In genomic region chr10:91635401-91636400, GRCh38 we compare ENCODE assay signal across 8 cellular contexts. TPM values are rescaled to one million over a fixed set of nuclear protein-coding genes. Genes with fewer than 3 reads are reported as not detected.
DNase-seq lines count a peak whose midpoint lies in the region; ATAC-seq and TF ChIP-seq lines count a peak whose summit lies in the region.

No MANE protein-coding gene starts in this region.

- H3K27me3 Mint-ChIP-seq in stimulated activated memory B cell treated with anti-CD40 and anti-IgM and Interleukin-4, amounts not matched to agents 10 μg/mL and 1 μg/mL and 100 μg/mL, for 72 hours = peaks cover 54% of the 10 kb centered on the region

- no peak overlapping the region for H3K27ac Mint-ChIP-seq in stimulated activated memory B cell treated with anti-CD40 and anti-IgM and Interleukin-4, amounts not matched to agents 10 μg/mL and 1 μg/mL and 100 μg/mL, for 72 hours

- H3K4me3 ChIP-seq in fibroblast of villous mesenchyme (ENCODE audit: low read depth, low read length) = no peak overlapping the region

- peak; percentile 43 for ATAC-seq in HG02642 (IDR thresholded peaks at IDR 0.05; ENCODE audit: poor library complexity, unreplicated experiment)
- ATAC-seq in stimulated activated memory B cell treated with anti-CD40 and anti-IgM and Interleukin-4, amounts not matched to agents 10 μg/mL and 1 μg/mL and 100 μg/mL, for 72 hours = no peak
- ATAC-seq in GM19328 (IDR thresholded peaks at IDR 0.05; ENCODE audit: unreplicated experiment) = no peak

- peaks cover 16% of the 10 kb centered on the region for H3K4me1 Mint-ChIP-seq in stimulated activated memory B cell treated with anti-CD40 and anti-IgM and Interleukin-4, amounts not matched to agents 10 μg/mL and 1 μg/mL and 100 μg/mL, for 72 hours

- DNase-seq in DMS153 treated with DMSO at 0.1 percent for 48 hours (lab: John Stamatoyannopoulos, UW; ENCODE audit: unreplicated experiment) (peak; percentile 71), NCI-H510A treated with DMSO at 0.1 percent for 48 hours (lab: John Stamatoyannopoulos, UW) (peak; percentile 67), fibroblast of villous mesenchyme (ENCODE audit: low read depth) (peak; percentile 89), non-pigmented ciliary epithelial cell (ENCODE audit: low read depth) (peak; percentile 68)
- DNase-seq in activated CD8-positive, alpha-beta memory T cell treated with anti-CD3 and anti-CD28 coated beads, Interleukin-2, amount 50 U/mL, for 4 hours = peak; percentile 34

- TF ChIP-seq CTCF in fibroblast of villous mesenchyme (IDR thresholded peaks at IDR 0.05; ENCODE audit: insufficient read depth, low read depth, low read length) = peak; percentile 88

- no peaks in the 10 kb centered on the region for H3K9me3 Mint-ChIP-seq in stimulated activated memory B cell treated with anti-CD40 and anti-IgM and Interleukin-4, amounts not matched to agents 10 μg/mL and 1 μg/mL and 100 μg/mL, for 72 hours

- H3K36me3 Mint-ChIP-seq in stimulated activated memory B cell treated with anti-CD40 and anti-IgM and Interleukin-4, amounts not matched to agents 10 μg/mL and 1 μg/mL and 100 μg/mL, for 72 hours = no peaks in the 10 kb centered on the region

- no peak overlapping the region for H3K4me3 Mint-ChIP-seq in stimulated activated memory B cell treated with anti-CD40 and anti-IgM and Interleukin-4, amounts not matched to agents 10 μg/mL and 1 μg/mL and 100 μg/mL, for 72 hours

RNA-seq across cellular contexts. Expression of gene PPP1R3C, which starts 2.8 kb away (rescaled TPM):
- total RNA-seq in fibroblast of villous mesenchyme = 57.0 and 109 TPM in 2 replicates

Comparison
In these comparisons a context has a peak if more than half of its experiments do, and no peak if none do; other contexts are left out.
1. DNase-seq: peak in every context shown above with its lines; median percentile 89 in fibroblast of villous mesenchyme; 71 in DMS153 treated with DMSO at 0.1 percent for 48 hours; 68 in non-pigmented ciliary epithelial cell; 67 in NCI-H510A treated with DMSO at 0.1 percent for 48 hours; 34 in activated CD8-positive, alpha-beta memory T cell treated with anti-CD3 and anti-CD28 coated beads, Interleukin-2, amount 50 U/mL, for 4 hours.